1 cellular context compared by ENCODE assay signal in the genomic region with DNA sequence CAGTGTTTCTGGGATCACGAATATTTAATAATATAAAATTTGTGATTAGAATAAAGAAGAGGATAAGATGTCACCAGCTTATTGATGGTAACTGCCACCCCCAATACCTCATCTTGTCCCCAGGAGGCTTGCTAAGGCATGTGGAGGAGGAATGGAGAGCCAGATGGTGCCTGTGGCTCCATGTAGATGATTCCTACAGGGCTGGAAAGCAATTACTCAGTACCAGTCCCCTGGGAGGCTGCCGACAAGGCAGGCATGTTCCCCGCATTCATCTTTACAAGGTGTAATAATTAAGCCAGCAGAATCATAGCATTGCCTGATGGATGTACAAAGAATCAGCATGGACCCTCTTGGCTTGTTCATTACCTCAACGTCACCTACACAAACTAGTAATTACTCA.
TF ChIP-seq lines count a peak whose summit lies in the region.

No MANE protein-coding gene starts in this region.

TF ChIP-seq in neural cell, 6 proteins besides CTCF, POLR2A, EP300 and RAD21 (continued from another document):
- TF ChIP-seq, protein P1, sequence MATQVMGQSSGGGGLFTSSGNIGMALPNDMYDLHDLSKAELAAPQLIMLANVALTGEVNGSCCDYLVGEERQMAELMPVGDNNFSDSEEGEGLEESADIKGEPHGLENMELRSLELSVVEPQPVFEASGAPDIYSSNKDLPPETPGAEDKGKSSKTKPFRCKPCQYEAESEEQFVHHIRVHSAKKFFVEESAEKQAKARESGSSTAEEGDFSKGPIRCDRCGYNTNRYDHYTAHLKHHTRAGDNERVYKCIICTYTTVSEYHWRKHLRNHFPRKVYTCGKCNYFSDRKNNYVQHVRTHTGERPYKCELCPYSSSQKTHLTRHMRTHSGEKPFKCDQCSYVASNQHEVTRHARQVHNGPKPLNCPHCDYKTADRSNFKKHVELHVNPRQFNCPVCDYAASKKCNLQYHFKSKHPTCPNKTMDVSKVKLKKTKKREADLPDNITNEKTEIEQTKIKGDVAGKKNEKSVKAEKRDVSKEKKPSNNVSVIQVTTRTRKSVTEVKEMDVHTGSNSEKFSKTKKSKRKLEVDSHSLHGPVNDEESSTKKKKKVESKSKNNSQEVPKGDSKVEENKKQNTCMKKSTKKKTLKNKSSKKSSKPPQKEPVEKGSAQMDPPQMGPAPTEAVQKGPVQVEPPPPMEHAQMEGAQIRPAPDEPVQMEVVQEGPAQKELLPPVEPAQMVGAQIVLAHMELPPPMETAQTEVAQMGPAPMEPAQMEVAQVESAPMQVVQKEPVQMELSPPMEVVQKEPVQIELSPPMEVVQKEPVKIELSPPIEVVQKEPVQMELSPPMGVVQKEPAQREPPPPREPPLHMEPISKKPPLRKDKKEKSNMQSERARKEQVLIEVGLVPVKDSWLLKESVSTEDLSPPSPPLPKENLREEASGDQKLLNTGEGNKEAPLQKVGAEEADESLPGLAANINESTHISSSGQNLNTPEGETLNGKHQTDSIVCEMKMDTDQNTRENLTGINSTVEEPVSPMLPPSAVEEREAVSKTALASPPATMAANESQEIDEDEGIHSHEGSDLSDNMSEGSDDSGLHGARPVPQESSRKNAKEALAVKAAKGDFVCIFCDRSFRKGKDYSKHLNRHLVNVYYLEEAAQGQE (IDR thresholded peaks at IDR 0.05; ENCODE audit: borderline replicate concordance): no peak
TF ChIP-seq in neural cell: peak in this region for 0.
